ENCODE assay signal across 12 cellular contexts in the genomic region with DNA sequence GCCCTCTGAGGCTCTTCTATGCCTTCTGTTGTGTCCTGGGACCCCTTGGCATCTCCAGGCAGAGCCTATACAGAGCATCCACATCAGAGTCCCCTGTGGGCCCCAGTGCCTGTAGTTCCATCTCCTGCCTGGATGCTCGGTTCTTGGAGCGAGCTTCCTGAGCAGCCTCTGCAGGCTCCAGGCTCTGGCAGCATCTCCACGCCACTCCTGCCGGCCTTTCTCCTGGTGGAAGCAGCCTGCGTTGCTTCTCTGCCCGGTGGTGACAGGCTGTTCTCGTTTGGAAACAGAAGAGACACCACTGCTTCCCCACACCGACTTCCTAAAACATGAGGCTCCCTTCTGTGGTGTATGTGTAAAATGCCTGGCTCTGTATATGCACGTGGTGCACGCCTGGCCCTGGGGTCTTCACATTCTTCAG. TPM values are rescaled to one million over a fixed set of nuclear protein-coding genes. Genes with fewer than 3 reads are reported as not detected.
DNase-seq lines count a peak whose midpoint lies in the region; ATAC-seq, FAIRE-seq and TF ChIP-seq lines count a peak whose summit lies in the region.
"Had no signal": no experiment of that assay in that cellular context is flagged by ENCODE, and none has a peak within 500 bp of the region (broad histone marks: within the 10 kb centered on the region; RNA-seq: fewer than 3 reads in every experiment).

No MANE protein-coding gene starts in this region.

- H3K79me1 ChIP-seq in IMR-90 (ENCODE audit: low read depth in 1 of 2, low read length in 2 of 2) (peaks cover 40 to 85% of the 10 kb centered on the region in 2 experiments), H1 (ENCODE audit: low read depth, low read length) (peaks cover 35% of the 10 kb centered on the region)

- H2BK20ac ChIP-seq in IMR-90 (ENCODE audit: low read depth, low read length): no peak overlapping the region
- no peak overlapping the region for H2BK20ac ChIP-seq in H1 (ENCODE audit: low read length)

- DNase-seq in CD4-positive, alpha-beta memory T cell: no peak
- DNase-seq in IMR-90 (no peak), H1 (ENCODE audit: low read depth in 1 of 2, low spot score in 2 of 2) (no peak), nephron progenitor cell (no peak), NCI-H2227 (lab: John Stamatoyannopoulos, UW; ENCODE audit: unreplicated experiment) (no peak), colonic mucosa (no peak)
- DNase-seq in stimulated activated CD8-positive, alpha-beta memory T cell treated with anti-CD3 and anti-CD28 coated beads, Interleukin-4, amount 100 ng/mL, for 48 hours: no peak
- DNase-seq in effector CD4-positive, alpha-beta T cell: no peak
- DNase-seq: activated CD4-positive, CD25-positive, alpha-beta regulatory T cell treated with anti-CD3 and anti-CD28 coated beads, Interleukin-2, amount 50 U/mL, for 72 hours; activated naive CD8-positive, alpha-beta T cell treated with anti-CD3 and anti-CD28 coated beads, Interleukin-2, amount 10 ng/mL, durations not matched to agents 7 days and 5 days had no signal

- H4K20me1 ChIP-seq in IMR-90 (ENCODE audit: insufficient read depth, low read length) (peaks cover 64% of the 10 kb centered on the region), H1 (replicated peaks in 1 of 2; ENCODE audit: control insufficient read depth in 1 of 2, insufficient read depth in 2 of 2, low read length in 2 of 2) (peaks cover 10 to 17% of the 10 kb centered on the region in 2 experiments)

- H3K23ac ChIP-seq in IMR-90 (ENCODE audit: low read depth, low read length): no peak overlapping the region
- no peak overlapping the region for H3K23ac ChIP-seq in H1 (ENCODE audit: insufficient read length)

- H3K14ac ChIP-seq in IMR-90 (replicated peaks; ENCODE audit: low read depth, low read length): no peak overlapping the region
- H3K14ac ChIP-seq in H1 (ENCODE audit: insufficient read length): no peak overlapping the region

- H4K91ac ChIP-seq in IMR-90 (ENCODE audit: insufficient read depth, low read depth, low read length) (no peak overlapping the region; the same call in 1 of the 2 replicates), H1 (replicated peaks; ENCODE audit: insufficient read length, low read length) (peak overlapping the region; percentile 46)

- in situ Hi-C loops in IMR-90 (cut with MboI; ENCODE audit: low sequenced_read_pairs): no loop called here

- no peak for TF ChIP-seq EP300 in H1 (IDR thresholded peaks at IDR 0.05; ENCODE audit: borderline replicate concordance in 1 of 2, low read depth in 2 of 2, low read length in 2 of 2)

- peaks cover 0 to 8% of the 10 kb centered on the region in 2 donors for H3K9me3 ChIP-seq in CD4-positive, alpha-beta memory T cell (ENCODE audit: control insufficient read depth in 1 of 2, low read length in 2 of 2)
- H3K9me3 ChIP-seq in IMR-90 (ENCODE audit: control insufficient read depth, insufficient read depth, low read length): peaks cover 3% of the 10 kb centered on the region; the same call in 1 of the 2 replicates
- peaks cover 0 to 3% of the 10 kb centered on the region in 2 experiments; a peak in 1 of 4 replicates for H3K9me3 ChIP-seq in H1 (ENCODE audit: insufficient read depth in 2 of 2, low read depth in 1 of 2, low read length in 1 of 2)
- no peaks in the 10 kb centered on the region for H3K9me3 ChIP-seq in colonic mucosa

- no peak overlapping the region for H3K4me2 ChIP-seq in IMR-90 (ENCODE audit: low read depth, low read length)
- no peak overlapping the region for H3K4me2 ChIP-seq in H1 (ENCODE audit: insufficient read depth in 1 of 2, low read depth in 2 of 2, low read length in 2 of 2)

- H3K23me2 ChIP-seq in H1 (ENCODE audit: low read depth, low read length): peaks cover 3% of the 10 kb centered on the region; the same call in 1 of the 2 replicates

- H2BK5ac ChIP-seq in IMR-90 (ENCODE audit: low read depth, low read length, poor library complexity, severe bottlenecking): no peak overlapping the region
- peak overlapping the region; percentile 97 for H2BK5ac ChIP-seq in H1 (ENCODE audit: low read depth, low read length)

- H2BK120ac ChIP-seq in IMR-90 (ENCODE audit: low read depth, low read length) (no peak overlapping the region), H1 (replicated peaks; ENCODE audit: low read depth, low read length) (no peak overlapping the region)

- no peak overlapping the region for H3K18ac ChIP-seq in IMR-90 (ENCODE audit: low read depth, low read length)
- peak overlapping the region; percentile 48 for H3K18ac ChIP-seq in H1 (ENCODE audit: extremely low read depth, low read length)

- H2BK15ac ChIP-seq in IMR-90 (ENCODE audit: low read depth, low read length) (no peak overlapping the region), H1 (ENCODE audit: low read length) (0 out of 2 replicates have a peak overlapping the region, but pooled peaks have one; percentile 61)

- peaks cover 0 to 20% (median 15%) of the 10 kb centered on the region in 8 donors for H3K9me3 Mint-ChIP-seq in CD4-positive, alpha-beta memory T cell
- H3K9me3 Mint-ChIP-seq in nephron progenitor cell: peaks cover 26% of the 10 kb centered on the region

- H3K4me1 Mint-ChIP-seq in CD4-positive, alpha-beta memory T cell: peaks cover 33 to 92% (median 55%) of the 10 kb centered on the region in 4 donors
- peaks cover 49% of the 10 kb centered on the region for H3K4me1 Mint-ChIP-seq in nephron progenitor cell

- peaks cover 33% of the 10 kb centered on the region for H3K9me1 ChIP-seq in IMR-90 (ENCODE audit: insufficient read depth, low read length)

- H4K5ac ChIP-seq in IMR-90 (ENCODE audit: low read depth, low read length) (no peak overlapping the region), H1 (ENCODE audit: insufficient read length, low read depth, low read length) (no peak overlapping the region)

- H3K4ac ChIP-seq in IMR-90 (ENCODE audit: low read depth, low read length): no peak overlapping the region
- H3K4ac ChIP-seq in H1 (replicated peaks; ENCODE audit: insufficient read length, low read depth, low read length): no peak overlapping the region

- POLR2A ChIA-PET in CD4-positive, alpha-beta memory T cell (lab: Charles Lee; ENCODE audit: partially characterized antibody): interaction anchor here (1.1 kb wide), 1 partner anchor 10 kb away, joined by 4 read pairs; no protein-coding TSS in a partner anchor
- POLR2A ChIA-PET in IMR-90 (lab: Charles Lee; ENCODE audit: unreplicated experiment): no interaction called here
- POLR2A ChIA-PET in H1 (lab: Charles Lee; ENCODE audit: partially characterized antibody): interaction anchor here (0.7 to 4.8 kb wide), 3 partner anchors 9 to 12 kb away, joined by 3 to 31 read pairs (median 9); no protein-coding TSS in a partner anchor

- no peak overlapping the region for H2BK12ac ChIP-seq in H1 (ENCODE audit: low read depth, low read length)

- H2AFZ ChIP-seq in IMR-90 (replicated peaks; ENCODE audit: low read length, poor library complexity) (no peak overlapping the region), H1 (ENCODE audit: low read length) (no peak overlapping the region)

- peak overlapping the region; percentile 84 for H2AK9ac ChIP-seq in IMR-90 (replicated peaks; ENCODE audit: low read depth, low read length, poor library complexity)

- CTCF ChIA-PET in CD4-positive, alpha-beta memory T cell (lab: Charles Lee; ENCODE audit: partially characterized antibody): no interaction called here
- CTCF ChIA-PET in IMR-90 (lab: Yijun Ruan, JAX) (no interaction called here), H1 (lab: Charles Lee; ENCODE audit: partially characterized antibody) (interaction anchor here (0.6 to 2.1 kb wide), 4 partner anchors 10 to 53 kb away, joined by 3 to 5 read pairs (median 4); partner anchors contain the start of gene BCR)

- H3K27ac ChIP-seq in CD4-positive, alpha-beta memory T cell (ENCODE audit: low read depth, low read length): no peak overlapping the region
- H3K27ac ChIP-seq in IMR-90 (ENCODE audit: insufficient read depth, low read length): no peak overlapping the region
- no peak overlapping the region for H3K27ac ChIP-seq in H1 (ENCODE audit: low read depth, low read length)
- H3K27ac ChIP-seq in colonic mucosa: no peak overlapping the region
- H3K27ac ChIP-seq: SJSA1 had no signal

- no peak overlapping the region for H3K9ac ChIP-seq in IMR-90 (ENCODE audit: low read depth, low read length)
- no peak overlapping the region for H3K9ac ChIP-seq in H1 (replicated peaks in 1 of 4; ENCODE audit: extremely low read depth in 1 of 4, low read depth in 3 of 4, low read length in 3 of 4)
- no peak overlapping the region for H3K9ac ChIP-seq in colonic mucosa (ENCODE audit: low read depth in 2 of 2, low read length in 2 of 2)

- FAIRE-seq in H1 (lab: Jason Lieb, UNC): no peak
- FAIRE-seq: endometrium had no signal

- intact Hi-C loops in CD4-positive, alpha-beta memory T cell (cut with micrococcal nuclease): no loop called here
- intact Hi-C loops in IMR-90 (cut with micrococcal nuclease) (no loop called here), colonic mucosa (cut with DNase I) (no loop called here)

- peaks cover 61% of the 10 kb centered on the region for H3K4me1 ChIP-seq in CD4-positive, alpha-beta memory T cell (ENCODE audit: insufficient read depth, low read length)
- H3K4me1 ChIP-seq in IMR-90 (ENCODE audit: control insufficient read depth, insufficient read depth, low read length): peaks cover 14% of the 10 kb centered on the region
- H3K4me1 ChIP-seq in H1 (replicated peaks in 1 of 4; ENCODE audit: control insufficient read depth in 3 of 4, insufficient read depth in 4 of 4, low read length in 3 of 4): peaks cover 24 to 52% (median 38%) of the 10 kb centered on the region in 4 experiments
- no peaks in the 10 kb centered on the region for H3K4me1 ChIP-seq in colonic mucosa

- dilution Hi-C loops in IMR-90 (cut with HindIII; ENCODE audit: low sequenced_read_pairs, unreplicated experiment): no loop called here

- TF ChIP-seq RAD21 in IMR-90 (IDR thresholded peaks at IDR 0.05; ENCODE audit: low read length): no peak
- TF ChIP-seq RAD21 in H1 (IDR thresholded peaks at IDR 0.05 in 1 of 2, conservative IDR thresholded peaks at IDR 0.05 in 1 of 2; ENCODE audit: low read depth in 2 of 2, low read length in 2 of 2): peak in 1 of 2 experiments; percentile 34; a peak in 1 of 4 replicates

- H3K36me3 ChIP-seq in CD4-positive, alpha-beta memory T cell (ENCODE audit: insufficient read depth, low read length): no peaks in the 10 kb centered on the region
- H3K36me3 ChIP-seq in IMR-90 (ENCODE audit: control insufficient read depth, insufficient read depth, low read length) (no peaks in the 10 kb centered on the region), H1 (ENCODE audit: control insufficient read depth in 2 of 4, insufficient read depth in 4 of 4, low read length in 3 of 4) (no peaks in the 10 kb centered on the region; a peak in 1 of 8 replicates), colonic mucosa (no peaks in the 10 kb centered on the region)

- peaks cover 22 to 31% of the 10 kb centered on the region in 2 donors for H3K36me3 Mint-ChIP-seq in CD4-positive, alpha-beta memory T cell
- peaks cover 39% of the 10 kb centered on the region for H3K36me3 Mint-ChIP-seq in nephron progenitor cell (ENCODE audit: low read depth)

- H4K8ac ChIP-seq in IMR-90 (ENCODE audit: low read depth in 2 of 2, low read length in 2 of 2) (no peak overlapping the region), H1 (ENCODE audit: extremely low read depth, insufficient read depth, low read length) (no peak overlapping the region)

- H3K4me3 Mint-ChIP-seq in CD4-positive, alpha-beta memory T cell: no peak overlapping the region
- H3K4me3 Mint-ChIP-seq in nephron progenitor cell: no peak overlapping the region
- H3K4me3 Mint-ChIP-seq: activated naive CD8-positive, alpha-beta T cell treated with anti-CD3 and anti-CD28 coated beads, Interleukin-2, amount 10 ng/mL, durations not matched to agents 7 days and 5 days had no signal

- ATAC-seq in IMR-90 (ENCODE audit: low read depth): peak; percentile 33

- peaks cover 40 to 90% of the 10 kb centered on the region in 2 experiments for H3K79me2 ChIP-seq in H1 (ENCODE audit: control insufficient read depth in 1 of 2, insufficient read depth in 2 of 2, low read length in 2 of 2)

- H3K56ac ChIP-seq in IMR-90 (ENCODE audit: extremely low read depth, insufficient read depth, low read length): no peak overlapping the region
- no peak overlapping the region for H3K56ac ChIP-seq in H1 (replicated peaks; ENCODE audit: insufficient read length, low read depth, low read length)

- no TSS peak for BruUV-seq in IMR-90 (replicated peaks; lab: Mats Ljungman, UMichigan)

- H3K27me3 ChIP-seq in CD4-positive, alpha-beta memory T cell (ENCODE audit: insufficient read depth, low read length): no peaks in the 10 kb centered on the region
- no peaks in the 10 kb centered on the region for H3K27me3 ChIP-seq in IMR-90 (ENCODE audit: control insufficient read depth, insufficient read depth, low read length)
- no peaks in the 10 kb centered on the region for H3K27me3 ChIP-seq in H1 (replicated peaks in 1 of 4; ENCODE audit: control insufficient read depth in 3 of 4, extremely low read depth in 1 of 4, insufficient read depth in 3 of 4, low read length in 3 of 4)
- H3K27me3 ChIP-seq in colonic mucosa: no peaks in the 10 kb centered on the region
- H3K27me3 ChIP-seq: SJSA1 had no signal

- no peaks in the 10 kb centered on the region for H3K27me3 Mint-ChIP-seq in CD4-positive, alpha-beta memory T cell
- H3K27me3 Mint-ChIP-seq in nephron progenitor cell (ENCODE audit: low read depth, poor library complexity): peaks cover 6% of the 10 kb centered on the region
- H3K27me3 Mint-ChIP-seq: activated naive CD8-positive, alpha-beta T cell treated with anti-CD3 and anti-CD28 coated beads, Interleukin-2, amount 10 ng/mL, durations not matched to agents 7 days and 5 days had no signal

- no CpG with 5 or more reads among the region's 10 CpGs for WGBS in IMR-90 (ENCODE audit: extremely low coverage in 2 of 2, insufficient read length in 1 of 2), 2 experiments
- WGBS in H1 (ENCODE audit: extremely low coverage in 1 of 2, insufficient coverage in 1 of 2, insufficient read length in 1 of 2, insufficient replicate concordance in 2 of 2, low coverage in 1 of 2, low lambda C conversion rate in 2 of 2, missing lambda C conversion rate in 1 of 2), 2 experiments: 91% methylated on average over 10 of the region's 10 CpGs; no CpG with 5 or more reads in 1 of the 2 experiments

- TF ChIP-seq CTCF in IMR-90 (conservative IDR thresholded peaks at IDR 0.05; ENCODE audit: low read depth, low read length): no peak
- peak in 1 of 3 experiments; percentile 36; a peak in 1 of 4 replicates for TF ChIP-seq CTCF in H1 (IDR thresholded peaks at IDR 0.05; ENCODE audit: control extremely low read depth in 1 of 3, insufficient read depth in 1 of 3, low read depth in 1 of 3, low read length in 3 of 3)
- no peak for TF ChIP-seq CTCF in nephron progenitor cell (IDR thresholded peaks at IDR 0.05)
- no peak for TF ChIP-seq CTCF in colonic mucosa (IDR thresholded peaks at IDR 0.05)

- H3K27ac Mint-ChIP-seq in CD4-positive, alpha-beta memory T cell: peak overlapping the region in 6 of 7 donors; percentile 54 to 82 (median 68)
- peak overlapping the region; percentile 73 for H3K27ac Mint-ChIP-seq in nephron progenitor cell
- H3K27ac Mint-ChIP-seq: activated naive CD8-positive, alpha-beta T cell treated with anti-CD3 and anti-CD28 coated beads, Interleukin-2, amount 10 ng/mL, durations not matched to agents 7 days and 5 days had no signal

- TF ChIP-seq POLR2A in IMR-90 (IDR thresholded peaks at IDR 0.05; ENCODE audit: low read depth, low read length) (no peak), H1 (IDR thresholded peaks at IDR 0.05; ENCODE audit: control extremely low read depth in 1 of 2, low read depth in 2 of 2, low read length in 2 of 2) (no peak)

- H2AK5ac ChIP-seq in IMR-90 (ENCODE audit: low read depth, low read length): peak overlapping the region; percentile 24; the same call in 1 of the 2 replicates
- peak overlapping the region; percentile 47; the same call in 1 of the 2 replicates for H2AK5ac ChIP-seq in H1 (ENCODE audit: low read depth, low read length)

- no peak overlapping the region for H3K4me3 ChIP-seq in CD4-positive, alpha-beta memory T cell (ENCODE audit: low read length in 2 of 2)
- H3K4me3 ChIP-seq in IMR-90 (ENCODE audit: insufficient read depth, low read depth, low read length): no peak overlapping the region
- no peak overlapping the region for H3K4me3 ChIP-seq in H1 (ENCODE audit: extremely low read depth in 1 of 4, insufficient read depth in 2 of 4, low read depth in 3 of 4, low read length in 4 of 4)
- no peak overlapping the region for H3K4me3 ChIP-seq in colonic mucosa
- H3K4me3 ChIP-seq: SJSA1 had no signal

RNA-seq across cellular contexts. Expression of gene BCR, which starts 52.8 kb away (rescaled TPM):
- 10 to 100 TPM; 75.3 to 75.6 TPM for total RNA-seq in CD4-positive, alpha-beta memory T cell
- polyA plus RNA-seq in CD4-positive, alpha-beta memory T cell: 10 to 100 TPM in 1 of 2 donors, 1 to 10 TPM in 1; 3.3 to 27.0 TPM
- 28.9 and 30.8 TPM in 2 replicates for total RNA-seq in IMR-90 (2012; rRNA removed)
- polyA plus RNA-seq in IMR-90 (2012; rRNA removed): 43.0 and 44.6 TPM in 2 replicates
- 30.9 and 40.0 TPM in 2 replicates for polyA plus RNA-seq in IMR-90 (2012; cell fraction: cytosol; rRNA removed)
- polyA plus RNA-seq in IMR-90 (2012; cell fraction: nucleus; rRNA removed; ENCODE audit: low replicate concordance): 36.1 and 42.1 TPM in 2 replicates
- total RNA-seq in H1 (2021; fragmentation: NEBNext Ultra II Directional; extraction: Animal tissue kit (Norgen Biotek cat#: 25700)): 122 and 130 TPM in 2 replicates
- polyA plus RNA-seq in H1 (2011; rRNA removed): 66.7 and 110 TPM in 2 replicates
- polyA plus RNA-seq in H1 (2011; cell fraction: cytosol; rRNA removed): 101 TPM
- polyA plus RNA-seq in H1 (2011; cell fraction: nucleus; rRNA removed): 162 TPM
- 76.6 to 172 TPM (median 129 TPM) in 4 replicates for polyA plus RNA-seq in H1 (2012, experiment 1 of 2)
- 53.7 TPM for polyA plus RNA-seq in H1 (2012, experiment 2 of 2)
- polyA plus RNA-seq in H1 (2013, experiment 1 of 2): 37.8 TPM
- 37.4 TPM for polyA plus RNA-seq in H1 (2013, experiment 2 of 2)
- polyA minus RNA-seq in H1 (2011; rRNA and poly(A)+ RNA removed): 150 and 166 TPM in 2 replicates
- polyA minus RNA-seq in H1 (2011; cell fraction: cytosol; rRNA and poly(A)+ RNA removed): 183 TPM
- polyA minus RNA-seq in H1 (2011; cell fraction: nucleus; rRNA and poly(A)+ RNA removed): 71.0 TPM
- total RNA-seq in colonic mucosa: 10 to 100 TPM; 39.2 to 57.8 TPM
